9 cellular contexts compared by ENCODE assay signal in the genomic region with DNA sequence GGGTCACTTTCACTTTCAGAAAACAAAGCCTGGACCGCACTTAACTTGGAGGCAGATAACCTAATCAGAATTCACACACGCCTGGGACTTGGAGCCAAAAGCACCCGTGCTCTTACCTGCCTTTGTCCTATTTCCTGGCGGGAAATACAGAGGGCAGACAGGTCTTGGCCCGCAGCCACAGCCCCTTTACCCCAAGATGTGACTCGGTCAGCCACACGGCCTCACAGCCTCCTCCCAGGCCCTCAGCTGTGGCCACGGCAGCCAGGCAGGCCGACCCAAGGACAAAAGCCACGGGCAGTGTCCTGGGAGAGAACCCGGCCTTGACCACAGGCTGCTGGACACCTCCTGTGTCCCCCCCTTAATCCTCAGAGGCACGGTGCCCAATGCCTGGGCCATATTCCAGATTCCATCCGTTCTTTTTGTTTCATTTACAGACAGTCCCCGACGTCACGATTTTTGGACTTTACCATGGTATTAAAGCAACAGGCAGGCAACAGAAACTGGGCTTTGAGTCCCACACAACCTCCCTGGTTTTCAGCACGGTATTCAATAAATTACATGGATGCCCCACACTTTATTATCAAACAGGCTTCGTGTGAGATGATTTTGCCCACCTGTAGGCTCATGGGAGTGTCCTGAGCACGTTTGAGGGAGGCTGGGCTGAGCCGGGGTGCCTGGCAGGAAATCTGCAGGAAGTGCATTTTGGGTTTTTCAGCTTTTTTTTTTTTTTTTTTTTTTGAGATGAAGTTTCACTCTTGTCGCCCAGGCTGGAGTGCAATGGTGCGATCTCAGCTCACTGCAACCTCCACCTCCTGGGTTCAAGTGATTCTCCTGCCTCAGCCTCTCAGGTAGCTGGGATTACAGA. TPM values are rescaled to one million over a fixed set of nuclear protein-coding genes. Genes with fewer than 3 reads are reported as not detected.
DNase-seq lines count a peak whose midpoint lies in the region; ATAC-seq and TF ChIP-seq lines count a peak whose summit lies in the region.
"Had no signal": no experiment of that assay in that cellular context is flagged by ENCODE, and none has a peak within 500 bp of the region (broad histone marks: within the 10 kb centered on the region; RNA-seq: fewer than 3 reads in every experiment).

No MANE protein-coding gene starts in this region.

- peak overlapping the region in 6 of 8 donors; percentile 5 to 58 (median 28) for H3K4me3 ChIP-seq in spleen

- 32 to 54% (median 40%) methylated on average over 20 to 22 of the region's 22 CpGs for WGBS in spleen, 5 donors

- H3K27me3 ChIP-seq in layer of hippocampus (ENCODE audit: control insufficient read depth, insufficient read depth, low read length), result no peaks in the 10 kb centered on the region
- H3K27me3 ChIP-seq in spleen (replicated peaks in 1 of 7), result peaks cover 0 to 4% (median 0%) of the 10 kb centered on the region in 7 donors

- no peak for ATAC-seq in HG03342 (IDR thresholded peaks at IDR 0.05; ENCODE audit: unreplicated experiment)

- TF ChIP-seq POLR2A in spleen (IDR thresholded peaks at IDR 0.05), result no peak

- H3K9me3 ChIP-seq in spleen, result no peaks in the 10 kb centered on the region

- H3K4me1 ChIP-seq in spleen, result peaks cover 4 to 50% (median 27%) of the 10 kb centered on the region in 6 donors

- peak overlapping the region; percentile 73 for H3K27ac ChIP-seq in caudate nucleus (ENCODE audit: low read depth, low read length)
- peak overlapping the region; percentile 78 for H3K27ac ChIP-seq in layer of hippocampus (ENCODE audit: low read depth, low read length)
- peak overlapping the region; percentile 32 to 94 (median 87) for H3K27ac ChIP-seq in spleen

- DNase-seq in HCEC 1CT, result peak; percentile 9
- DNase-seq in caudate nucleus (lab: John Stamatoyannopoulos, UW), result peak in 26 of 61 donors; percentile 3 to 67 (median 20)
- DNase-seq in spleen, result no peak
- no peak for DNase-seq in COLO829 (ENCODE audit: low spot score)
- no peak for DNase-seq in SIG-M5 (lab: John Stamatoyannopoulos, UW)
- DNase-seq in NCI-H226, result no peak
- DNase-seq: stimulated activated CD4-positive, alpha-beta T cell treated with anti-CD3 and anti-CD28 coated beads, Interleukin-12 subunit alpha, Interleukin-12 subunit beta, amount 100 ng/mL, for 4 hours had no signal

- no peak for TF ChIP-seq CTCF in spleen (IDR thresholded peaks at IDR 0.05 in 8 of 11, conservative IDR thresholded peaks at IDR 0.05 in 3 of 11)

- intact Hi-C loops in spleen (cut with DNase I; ENCODE audit: low total_unique reads), result no loop called here

- H3K36me3 ChIP-seq in spleen, result no peaks in the 10 kb centered on the region

RNA-seq across cellular contexts. Expression of a gene that starts 30.0 kb away (rescaled TPM):
- total RNA-seq in spleen, result 100 to 1,000 TPM in 5 of 7 donors, 10 to 100 TPM in 2; 53.6 to 166 (median 133) TPM
- polyA plus RNA-seq in spleen, result 10 to 100 TPM; 22.7 to 53.8 (median 34.3) TPM

RNA-seq across cellular contexts. Expression of a gene that starts 34.9 kb away (rescaled TPM):
- 1 to 10 TPM; 1.2 to 8.3 (median 3.8) TPM for total RNA-seq in spleen
- under 1 TPM; 0.30 to 0.70 (median 0.64) TPM for polyA plus RNA-seq in spleen

RNA-seq across cellular contexts. Expression of a gene that starts 35.7 kb away (rescaled TPM):
- 10 to 100 TPM in 6 of 7 donors, 1 to 10 TPM in 1; 5.6 to 33.6 (median 25.5) TPM for total RNA-seq in spleen
- polyA plus RNA-seq in spleen, result 1 to 10 TPM; 1.3 to 5.4 (median 3.0) TPM
